ENCODE assay signal across 16 cellular contexts in genomic region chr2:191614759-191615158, GRCh38.
DNase-seq lines count a peak whose midpoint lies in the region; ATAC-seq, FAIRE-seq and TF ChIP-seq lines count a peak whose summit lies in the region.
"Had no signal": no experiment of that assay in that cellular context is flagged by ENCODE, and none has a peak within 500 bp of the region (broad histone marks: within the 10 kb centered on the region; RNA-seq: fewer than 3 reads in every experiment).

No MANE protein-coding gene starts in this region.

- H3K4me3 ChIP-seq in CD4-positive, alpha-beta memory T cell (ENCODE audit: low read length in 2 of 2): no peak overlapping the region
- H3K4me3 ChIP-seq in OCI-LY3 (ENCODE audit: low read length): no peak overlapping the region
- no peak overlapping the region for H3K4me3 ChIP-seq in astrocyte (ENCODE audit: insufficient read depth, low read depth, low read length)
- H3K4me3 ChIP-seq in neutrophil (ENCODE audit: low read depth in 1 of 2, low read length in 1 of 2): no peak overlapping the region
- H3K4me3 ChIP-seq: BLaER1 treated with 17β-estradiol and CSF1 and Interleukin-3, amounts not matched to agents 10 nM and 100 nM had no signal

- H3K27ac ChIP-seq in CD4-positive, alpha-beta memory T cell (ENCODE audit: low read depth, low read length): no peak overlapping the region
- H3K27ac ChIP-seq in OCI-LY3 (ENCODE audit: low read length) (no peak overlapping the region), astrocyte (ENCODE audit: low read depth, low read length) (no peak overlapping the region), neutrophil (peak overlapping the region; percentile 91)
- H3K27ac ChIP-seq: BLaER1 treated with 17β-estradiol and CSF1 and Interleukin-3, amounts not matched to agents 10 nM and 100 nM had no signal

- no peaks in the 10 kb centered on the region for H3K27me3 ChIP-seq in CD4-positive, alpha-beta memory T cell (ENCODE audit: insufficient read depth, low read length)
- no peaks in the 10 kb centered on the region for H3K27me3 ChIP-seq in OCI-LY3 (ENCODE audit: low read depth, low read length)
- no peaks in the 10 kb centered on the region for H3K27me3 ChIP-seq in astrocyte (ENCODE audit: insufficient read depth, low read length)
- no peaks in the 10 kb centered on the region for H3K27me3 ChIP-seq in neutrophil
- H3K27me3 ChIP-seq: BLaER1 treated with 17β-estradiol and CSF1 and Interleukin-3, amounts not matched to agents 10 nM and 100 nM had no signal

- H4K20me1 ChIP-seq in OCI-LY3 (ENCODE audit: insufficient read depth, low read length) (no peaks in the 10 kb centered on the region), astrocyte (ENCODE audit: insufficient read depth, low read length) (no peaks in the 10 kb centered on the region)
- H4K20me1 ChIP-seq: BLaER1 treated with 17β-estradiol and CSF1 and Interleukin-3, amounts not matched to agents 10 nM and 100 nM had no signal

- 0 out of 2 replicates have a peak overlapping the region, but pooled peaks have one; percentile 36 for H2AFZ ChIP-seq in OCI-LY3 (ENCODE audit: low read depth, low read length)
- no peak overlapping the region for H2AFZ ChIP-seq in astrocyte (ENCODE audit: low read depth, low read length)

- peak overlapping the region in 4 of 7 donors; percentile 32 to 79 (median 50) for H3K27ac Mint-ChIP-seq in CD4-positive, alpha-beta memory T cell
- peak overlapping the region; percentile 58 for H3K27ac Mint-ChIP-seq in astrocyte (ENCODE audit: unreplicated experiment)
- H3K27ac Mint-ChIP-seq in glutamatergic neuron (ENCODE audit: unreplicated experiment): no peak overlapping the region
- H3K27ac Mint-ChIP-seq: B cell, H9 had no signal

- H3K36me3 Mint-ChIP-seq in CD4-positive, alpha-beta memory T cell: no peaks in the 10 kb centered on the region
- H3K36me3 Mint-ChIP-seq in astrocyte (ENCODE audit: low read depth, unreplicated experiment): no peaks in the 10 kb centered on the region
- no peaks in the 10 kb centered on the region for H3K36me3 Mint-ChIP-seq in glutamatergic neuron (ENCODE audit: unreplicated experiment)

- POLR2A ChIA-PET in CD4-positive, alpha-beta memory T cell (lab: Charles Lee; ENCODE audit: partially characterized antibody): interaction anchor here (0.9 to 9.9 kb wide), 4 partner anchors 22 to 70 kb away, joined by 3 to 76 read pairs (median 8); partner anchors contain the start of gene NABP1

- no peaks in the 10 kb centered on the region for H3K36me3 ChIP-seq in CD4-positive, alpha-beta memory T cell (ENCODE audit: insufficient read depth, low read length)
- H3K36me3 ChIP-seq in OCI-LY3 (replicated peaks; ENCODE audit: low read depth, low read length) (no peaks in the 10 kb centered on the region), astrocyte (ENCODE audit: insufficient read depth, low read length) (no peaks in the 10 kb centered on the region), neutrophil (no peaks in the 10 kb centered on the region)
- H3K36me3 ChIP-seq: BLaER1 treated with 17β-estradiol and CSF1 and Interleukin-3, amounts not matched to agents 10 nM and 100 nM had no signal

- intact Hi-C loops in CD4-positive, alpha-beta memory T cell (cut with micrococcal nuclease): no loop called here
- intact Hi-C loops in left cardiac atrium (cut with DNase I): no loop called here

- H3K9ac ChIP-seq in OCI-LY3 (ENCODE audit: low read length): no peak overlapping the region
- no peak overlapping the region for H3K9ac ChIP-seq in astrocyte (ENCODE audit: low read length)
- H3K9ac ChIP-seq: BLaER1 treated with 17β-estradiol and CSF1 and Interleukin-3, amounts not matched to agents 10 nM and 100 nM had no signal

- H3K9me3 ChIP-seq in CD4-positive, alpha-beta memory T cell (ENCODE audit: control insufficient read depth in 1 of 2, low read length in 2 of 2): no peaks in the 10 kb centered on the region
- H3K9me3 ChIP-seq in OCI-LY3 (ENCODE audit: insufficient read depth, low read length) (no peaks in the 10 kb centered on the region), astrocyte (ENCODE audit: insufficient read depth, low read depth, low read length) (no peaks in the 10 kb centered on the region), neutrophil (no peaks in the 10 kb centered on the region)
- H3K9me3 ChIP-seq: BLaER1 treated with 17β-estradiol and CSF1 and Interleukin-3, amounts not matched to agents 10 nM and 100 nM; Caco-2 had no signal

- no peaks in the 10 kb centered on the region for H3K27me3 Mint-ChIP-seq in CD4-positive, alpha-beta memory T cell
- H3K27me3 Mint-ChIP-seq in astrocyte (ENCODE audit: low read depth, unreplicated experiment): no peaks in the 10 kb centered on the region
- H3K27me3 Mint-ChIP-seq in glutamatergic neuron (ENCODE audit: unreplicated experiment): no peaks in the 10 kb centered on the region
- H3K27me3 Mint-ChIP-seq: B cell had no signal

- no peak for TF ChIP-seq CTCF in OCI-LY3 (IDR thresholded peaks at IDR 0.05; ENCODE audit: low read depth, low read length)
- TF ChIP-seq CTCF in astrocyte (IDR thresholded peaks at IDR 0.05; ENCODE audit: insufficient read depth, low read depth, low read length): no peak
- no peak for TF ChIP-seq CTCF in neutrophil (IDR thresholded peaks at IDR 0.05)
- no peak for TF ChIP-seq CTCF in glutamatergic neuron (IDR thresholded peaks at IDR 0.05; ENCODE audit: partially characterized antibody, unreplicated experiment)

- FAIRE-seq in astrocyte (lab: Jason Lieb, UNC): no peak
- FAIRE-seq: D721Med, GM12891, H1 had no signal

- no peaks in the 10 kb centered on the region for H3K9me3 Mint-ChIP-seq in CD4-positive, alpha-beta memory T cell
- H3K9me3 Mint-ChIP-seq in astrocyte (ENCODE audit: unreplicated experiment) (peaks cover 3% of the 10 kb centered on the region), glutamatergic neuron (ENCODE audit: unreplicated experiment) (no peaks in the 10 kb centered on the region)
- H3K9me3 Mint-ChIP-seq: H9 had no signal

- ATAC-seq in left cardiac atrium (no peak), HG03460 (IDR thresholded peaks at IDR 0.05; ENCODE audit: unreplicated experiment) (no peak)

- no peak overlapping the region for H3K4me2 ChIP-seq in OCI-LY3 (ENCODE audit: low read length)
- no peak overlapping the region for H3K4me2 ChIP-seq in astrocyte (ENCODE audit: low read length)
- H3K4me2 ChIP-seq: BLaER1 treated with 17β-estradiol and CSF1 and Interleukin-3, amounts not matched to agents 10 nM and 100 nM had no signal

- H3K4me1 ChIP-seq in CD4-positive, alpha-beta memory T cell (ENCODE audit: insufficient read depth, low read length): peaks cover 32% of the 10 kb centered on the region
- H3K4me1 ChIP-seq in OCI-LY3 (ENCODE audit: low read length): peaks cover 82% of the 10 kb centered on the region
- peaks cover 21% of the 10 kb centered on the region for H3K4me1 ChIP-seq in astrocyte (ENCODE audit: insufficient read depth, low read length)
- peaks cover 63 to 64% of the 10 kb centered on the region in 2 experiments for H3K4me1 ChIP-seq in neutrophil (ENCODE audit: control insufficient read depth in 1 of 2, insufficient read depth in 1 of 2, low read depth in 1 of 2, low read length in 1 of 2)

- H3K79me2 ChIP-seq in OCI-LY3 (ENCODE audit: low read length) (no peaks in the 10 kb centered on the region), astrocyte (ENCODE audit: insufficient read depth, low read length) (no peaks in the 10 kb centered on the region)

- DNase-seq in CD4-positive, alpha-beta memory T cell: no peak
- DNase-seq in astrocyte (ENCODE audit: low read depth): no peak
- no peak for DNase-seq in glutamatergic neuron
- no peak for DNase-seq in activated naive CD4-positive, alpha-beta T cell treated with Interleukin-2 at 50 U/mL for 16 hours
- DNase-seq in left cardiac atrium: no peak
- DNase-seq: Caco-2, H9, KBM-7 had no signal

- H3K4me3 Mint-ChIP-seq in CD4-positive, alpha-beta memory T cell: no peak overlapping the region
- no peak overlapping the region for H3K4me3 Mint-ChIP-seq in astrocyte (ENCODE audit: unreplicated experiment)
- no peak overlapping the region for H3K4me3 Mint-ChIP-seq in glutamatergic neuron (ENCODE audit: unreplicated experiment)
- H3K4me3 Mint-ChIP-seq: B cell, H9 had no signal

- CTCF ChIA-PET in CD4-positive, alpha-beta memory T cell (lab: Charles Lee; ENCODE audit: partially characterized antibody): interaction anchor here (0.8 to 1.8 kb wide), 4 partner anchors 13 to 1655 kb away, joined by 3 to 6 read pairs (median 3); no protein-coding TSS in a partner anchor

- peaks cover 20 to 35% (median 29%) of the 10 kb centered on the region in 4 donors for H3K4me1 Mint-ChIP-seq in CD4-positive, alpha-beta memory T cell
- peaks cover 27% of the 10 kb centered on the region for H3K4me1 Mint-ChIP-seq in astrocyte (ENCODE audit: low read depth, unreplicated experiment)
- no peaks in the 10 kb centered on the region for H3K4me1 Mint-ChIP-seq in glutamatergic neuron (ENCODE audit: low read depth, unreplicated experiment)
- H3K4me1 Mint-ChIP-seq: H9 had no signal
